ENCODE assay signal across 23 cellular contexts in genomic region chrX:123203772-123204171, GRCh38. TPM values are rescaled to one million over a fixed set of nuclear protein-coding genes. Genes with fewer than 3 reads are reported as not detected.
DNase-seq lines count a peak whose midpoint lies in the region; ATAC-seq and TF ChIP-seq lines count a peak whose summit lies in the region.
"Had no signal": no experiment of that assay in that cellular context is flagged by ENCODE, and none has a peak within 500 bp of the region (broad histone marks: within the 10 kb centered on the region; RNA-seq: fewer than 3 reads in every experiment).

No MANE protein-coding gene starts in this region.

- H3K9me3 ChIP-seq in HCT116 (ENCODE audit: control insufficient read depth in 1 of 2, insufficient read depth in 1 of 2, low read depth in 1 of 2, low read length in 2 of 2) (no peaks in the 10 kb centered on the region), PC-9 (ENCODE audit: insufficient read depth, low read depth) (no peaks in the 10 kb centered on the region)

- H3K27me3 Mint-ChIP-seq in neural crest cell (ENCODE audit: low read depth) = no peaks in the 10 kb centered on the region
- H3K27me3 Mint-ChIP-seq in T-cell = peaks cover 0 to 14% of the 10 kb centered on the region in 2 donors
- H3K27me3 Mint-ChIP-seq: IgD-negative memory B cell had no signal

- H3K4me1 Mint-ChIP-seq in neural crest cell (no peaks in the 10 kb centered on the region), T-cell (no peaks in the 10 kb centered on the region)
- H3K4me1 Mint-ChIP-seq: IgD-negative memory B cell had no signal

- TF ChIP-seq CTCF in C4-2B (conservative IDR thresholded peaks at IDR 0.05) (peak; percentile 27), HCT116 (IDR thresholded peaks at IDR 0.05 in 2 of 3, conservative IDR thresholded peaks at IDR 0.05 in 1 of 3; ENCODE audit: borderline replicate concordance in 1 of 3, insufficient read depth in 1 of 3, low read depth in 2 of 3, low read length in 2 of 3) (peak in 2 of 3 experiments; percentile 17 to 44; a peak in 2 of 6 replicates), PC-9 (conservative IDR thresholded peaks at IDR 0.05) (peak; percentile 44; the same call in 1 of the 2 replicates), neural crest cell (conservative IDR thresholded peaks at IDR 0.05) (peak; percentile 22)

- H3K27ac ChIP-seq in C4-2B (no peak overlapping the region), HCT116 (ENCODE audit: low read depth, low read length) (no peak overlapping the region), PC-9 (no peak overlapping the region)
- H3K27ac ChIP-seq: SK-N-MC had no signal

- H3K4me3 Mint-ChIP-seq in neural crest cell (no peak overlapping the region), T-cell (no peak overlapping the region)
- H3K4me3 Mint-ChIP-seq: IgD-negative memory B cell had no signal

- H3K9me2 ChIP-seq in HCT116 (ENCODE audit: insufficient read depth) = no peaks in the 10 kb centered on the region
- no peaks in the 10 kb centered on the region for H3K9me2 ChIP-seq in PC-9 (ENCODE audit: insufficient read depth)

- no peaks in the 10 kb centered on the region for H3K4me1 ChIP-seq in HCT116 (ENCODE audit: control insufficient read depth in 1 of 2, insufficient read depth in 2 of 2, low read length in 2 of 2)
- H3K4me1 ChIP-seq in PC-9 (replicated peaks; ENCODE audit: insufficient read depth) = no peaks in the 10 kb centered on the region

- BruUV-seq in HCT116 (replicated peaks; lab: Mats Ljungman, UMichigan) = no TSS peak
- BruUV-seq in PC-9 (replicated peaks; lab: Mats Ljungman, UMichigan) = no TSS peak

- H3K9ac ChIP-seq in HCT116 (ENCODE audit: low read length) = no peak overlapping the region

- H3K27ac Mint-ChIP-seq in neural crest cell (ENCODE audit: unreplicated experiment) = no peak overlapping the region
- H3K27ac Mint-ChIP-seq in T-cell = no peak overlapping the region
- H3K27ac Mint-ChIP-seq: IgD-negative memory B cell had no signal

- no peaks in the 10 kb centered on the region for H3F3A ChIP-seq in PC-9 (ENCODE audit: insufficient read depth, low read depth)

- H3K36me3 ChIP-seq in HCT116 (ENCODE audit: control insufficient read depth in 1 of 2, insufficient read depth in 2 of 2, low read length in 2 of 2) (no peaks in the 10 kb centered on the region), PC-9 (ENCODE audit: low read depth) (no peaks in the 10 kb centered on the region)

- intact Hi-C loops in HCT116 (cut with micrococcal nuclease) = no loop called here
- intact Hi-C loops in PC-9 (cut with micrococcal nuclease; ENCODE audit: unreplicated experiment) = no loop called here

- no peak for TF ChIP-seq RAD21 in HCT116 (IDR thresholded peaks at IDR 0.05; ENCODE audit: low read depth)

- no peak for ATAC-seq in HCT116
- no peak for ATAC-seq in T-cell (replicated peaks in 1 of 4)
- ATAC-seq in GM18909 (IDR thresholded peaks at IDR 0.05; ENCODE audit: poor library complexity, unreplicated experiment) = no peak
- ATAC-seq: GM12878 had no signal

- RAD21 ChIA-PET in HCT116 (lab: Charles Lee; ENCODE audit: low non-redundant PET in 1 of 2, low total read pairs in 2 of 2, uncharacterized antibody in 2 of 2, unreplicated experiment in 2 of 2) = no interaction called here

- POLR2A ChIA-PET in HCT116 (lab: Charles Lee) (no interaction called here), PC-9 (lab: Charles Lee; ENCODE audit: unreplicated experiment) (no interaction called here), T-cell (lab: Charles Lee) (no interaction called here)

- H3K4me2 ChIP-seq in HCT116 (ENCODE audit: low read length) (no peak overlapping the region), PC-9 (no peak overlapping the region)

- H3K9me3 Mint-ChIP-seq in neural crest cell (peaks cover under 1% of the 10 kb centered on the region), T-cell (no peaks in the 10 kb centered on the region)

- TF ChIP-seq POLR2A in HCT116 (IDR thresholded peaks at IDR 0.05; ENCODE audit: borderline replicate concordance, extremely low read depth, insufficient read depth, insufficient read length) = no peak

- DNase-seq in HCT116 (ENCODE audit: low read depth, low spot score) (no peak), PC-9 (no peak), neural crest cell (ENCODE audit: low read depth, low spot score) (no peak), NCI-H2171 (lab: John Stamatoyannopoulos, UW) (no peak), T-cell (no peak), OCI-M1 (lab: John Stamatoyannopoulos, UW) (no peak)
- DNase-seq: DMS 273 treated with DMSO at 0.1 percent for 48 hours, DND-41, H7, Kasumi-1, NCI-H1105, NCI-H1694, NCI-H2107, NCI-H226, NCI-H524, SHP77, T-helper 1 cell, T-helper 9 cell had no signal

- H3K36me3 Mint-ChIP-seq in neural crest cell (ENCODE audit: low read depth) = no peaks in the 10 kb centered on the region
- no peaks in the 10 kb centered on the region for H3K36me3 Mint-ChIP-seq in T-cell
- H3K36me3 Mint-ChIP-seq: IgD-negative memory B cell had no signal

- no peaks in the 10 kb centered on the region for H4K20me1 ChIP-seq in HCT116 (ENCODE audit: insufficient read depth)
- H4K20me1 ChIP-seq in PC-9 (ENCODE audit: insufficient read depth) = no peaks in the 10 kb centered on the region

- H3K79me2 ChIP-seq in HCT116 (ENCODE audit: insufficient read depth, low read length) = no peaks in the 10 kb centered on the region
- no peaks in the 10 kb centered on the region for H3K79me2 ChIP-seq in PC-9 (ENCODE audit: low read depth)

- H2AFZ ChIP-seq in HCT116 (ENCODE audit: low read depth, low read length, poor library complexity, severe bottlenecking) (no peak overlapping the region), PC-9 (no peak overlapping the region)

- H3K4me3 ChIP-seq in HCT116 (replicated peaks in 1 of 2; ENCODE audit: low read depth in 1 of 2, low read length in 2 of 2) (no peak overlapping the region), PC-9 (no peak overlapping the region)
- H3K4me3 ChIP-seq: GM12878, SK-N-MC had no signal

- CTCF ChIA-PET in HCT116 (lab: Charles Lee) = no interaction called here
- CTCF ChIA-PET in PC-9 (lab: Charles Lee) = interaction anchor here (0.6 kb wide), 1 partner anchor 574 kb away, joined by 14 read pairs; no protein-coding TSS in a partner anchor
- CTCF ChIA-PET in T-cell (lab: Charles Lee) = no interaction called here

- H3K27me3 ChIP-seq in HCT116 (ENCODE audit: insufficient read depth, low read length) (no peaks in the 10 kb centered on the region), PC-9 (ENCODE audit: insufficient read depth, low read depth) (no peaks in the 10 kb centered on the region)

TF ChIP-seq in HCT116, 20 proteins besides CTCF, POLR2A, EP300 and RAD21:
- TF ChIP-seq TCF7L2 (IDR thresholded peaks at IDR 0.05; ENCODE audit: borderline replicate concordance, extremely low read depth, insufficient read depth, insufficient read length) = no peak
- TF ChIP-seq SIN3A (IDR thresholded peaks at IDR 0.05; ENCODE audit: low read depth) = no peak
- no peak for TF ChIP-seq CEBPB (IDR thresholded peaks at IDR 0.05; ENCODE audit: low read depth)
- no peak for TF ChIP-seq YY1 (IDR thresholded peaks at IDR 0.05; ENCODE audit: extremely low read depth, insufficient replicate concordance, low read depth, low read length)
- no peak for TF ChIP-seq EZH2phosphoT487 (IDR thresholded peaks at IDR 0.05; ENCODE audit: borderline replicate concordance)
- TF ChIP-seq CBX3 (IDR thresholded peaks at IDR 0.05; ENCODE audit: low read depth) = no peak
- TF ChIP-seq EZH2 (IDR thresholded peaks at IDR 0.05) = no peak

RNA-seq across cellular contexts. Expression of gene GRIA3, which starts 19.7 kb away (rescaled TPM):
- total RNA-seq in HCT116 (2021; ENCODE audit: unreplicated experiment) (not detected), PC-9 (2021) (not detected in 2 replicates), neural crest cell (1.4 and 2.2 TPM in 2 replicates), T-cell (under 1 TPM in 1 of 5 donors, not detected in 4; 0.82 TPM)
- not detected in 2 replicates for polyA plus RNA-seq in HCT116 (2012)
- polyA plus RNA-seq: IgD-negative memory B cell had no signal
